ENCODE assay signal across 22 cellular contexts in genomic region chr4:7612311-7612710, GRCh38.
DNase-seq lines count a peak whose midpoint lies in the region; ATAC-seq and TF ChIP-seq lines count a peak whose summit lies in the region.
"Had no signal": no experiment of that assay in that cellular context is flagged by ENCODE, and none has a peak within 500 bp of the region (broad histone marks: within the 10 kb centered on the region; RNA-seq: fewer than 3 reads in every experiment).

No MANE protein-coding gene starts in this region.

- H3K9me3 Mint-ChIP-seq in type B pancreatic cell = no peaks in the 10 kb centered on the region
- H3K9me3 Mint-ChIP-seq: CD8-positive, alpha-beta T cell; HFFc6 had no signal

- no peaks in the 10 kb centered on the region for H3K36me3 Mint-ChIP-seq in type B pancreatic cell
- H3K36me3 Mint-ChIP-seq: CD14-positive monocyte; CD8-positive, alpha-beta T cell had no signal

- peak; percentile 1 for DNase-seq in NCI-H2171 treated with DMSO at 0.1 percent for 48 hours (lab: John Stamatoyannopoulos, UW)
- no peak for DNase-seq in NCI-H2171 (lab: John Stamatoyannopoulos, UW)
- DNase-seq in WERI-Rb-1 = peak; percentile 34
- peak; percentile 31 for DNase-seq in myocyte (ENCODE audit: low read depth)
- DNase-seq in type B pancreatic cell (ENCODE audit: extremely low spot score, unreplicated experiment) = no peak
- DNase-seq in germinal center (ENCODE audit: low spot score) = no peak
- DNase-seq: AML-193; CD8-positive, alpha-beta T cell; COR-L47; DMS 273 treated with DMSO at 0.1 percent for 48 hours; DMS53; DND-41; EL; GOT3; H7; HFFc6 had no signal

- H3K4me3 Mint-ChIP-seq in type B pancreatic cell = no peak overlapping the region
- H3K4me3 Mint-ChIP-seq: CD14-positive monocyte; CD8-positive, alpha-beta T cell; HFFc6 had no signal

- H3K9me3 ChIP-seq in WERI-Rb-1 (ENCODE audit: severe bottlenecking) = no peaks in the 10 kb centered on the region
- H3K9me3 ChIP-seq: A549 had no signal

- peak overlapping the region; percentile 29 for H3K27ac Mint-ChIP-seq in type B pancreatic cell
- H3K27ac Mint-ChIP-seq: CD8-positive, alpha-beta T cell; HFFc6 had no signal

- H3K4me1 Mint-ChIP-seq in type B pancreatic cell (ENCODE audit: unreplicated experiment) = peaks cover 12% of the 10 kb centered on the region

- no peak overlapping the region for H3K4me3 ChIP-seq in WERI-Rb-1 (ENCODE audit: low read depth, low read length)
- H3K4me3 ChIP-seq: A549 had no signal

- TF ChIP-seq CTCF in WERI-Rb-1 (IDR thresholded peaks at IDR 0.05; ENCODE audit: low read depth, low read length) (no peak), type B pancreatic cell (conservative IDR thresholded peaks at IDR 0.05) (no peak)

- H3K27me3 Mint-ChIP-seq in type B pancreatic cell = peaks cover 14% of the 10 kb centered on the region

- no peaks in the 10 kb centered on the region for H3K27me3 ChIP-seq in WERI-Rb-1 (ENCODE audit: insufficient read depth, low read depth, severe bottlenecking)

- peaks cover 6% of the 10 kb centered on the region for H3K36me3 ChIP-seq in WERI-Rb-1

- no peak overlapping the region for H3K27ac ChIP-seq in WERI-Rb-1
- H3K27ac ChIP-seq: 22Rv1, A549, HL-60 had no signal

- ATAC-seq in GM21717 (IDR thresholded peaks at IDR 0.05; ENCODE audit: unreplicated experiment) = no peak
- ATAC-seq: A549; CD8-positive, alpha-beta T cell; HCT116 had no signal

Comparison
In these comparisons a context has a peak if more than half of its experiments do, and no peak if none do; other contexts are left out.
1. DNase-seq: peak in NCI-H2171 treated with DMSO at 0.1 percent for 48 hours (single experiment), WERI-Rb-1 (single experiment) and myocyte (single experiment); none in NCI-H2171 (single experiment), type B pancreatic cell (single experiment) and germinal center (single experiment).